ENCODE assay signal across 11 cellular contexts in the genomic region with DNA sequence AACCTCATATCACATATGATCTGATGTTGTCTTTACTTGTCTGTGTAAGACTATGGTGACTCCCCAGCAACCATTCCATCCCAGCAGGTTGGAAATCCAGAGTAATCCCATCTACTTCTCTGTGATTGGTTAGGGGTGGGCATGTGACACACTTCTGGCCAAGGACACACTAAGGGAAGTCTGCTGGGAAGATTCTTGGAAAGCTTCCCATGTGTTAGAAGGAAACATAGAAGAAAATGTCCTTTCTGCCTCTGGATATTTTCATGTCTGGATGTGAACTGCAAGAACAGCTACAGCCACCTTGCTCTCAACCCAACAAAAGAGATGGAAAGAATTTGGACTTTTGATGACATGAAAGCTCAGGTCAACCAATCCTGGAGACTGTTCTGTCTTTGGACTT. TPM values are rescaled to one million over a fixed set of nuclear protein-coding genes. Genes with fewer than 3 reads are reported as not detected.
DNase-seq lines count a peak whose midpoint lies in the region; ATAC-seq, FAIRE-seq and TF ChIP-seq lines count a peak whose summit lies in the region.
"Had no signal": no experiment of that assay in that cellular context is flagged by ENCODE, and none has a peak within 500 bp of the region (broad histone marks: within the 10 kb centered on the region; RNA-seq: fewer than 3 reads in every experiment).

No MANE protein-coding gene starts in this region.

- peaks cover 9% of the 10 kb centered on the region for H3K36me3 Mint-ChIP-seq in stimulated activated effector memory CD8-positive, alpha-beta T cell treated with anti-CD3 and anti-CD28 coated beads, Interleukin-12 subunit alpha, Interleukin-12 subunit beta, amount 100 ng/mL, for 72 hours

- H3K27me3 ChIP-seq in brain microvascular endothelial cell (replicated peaks) (no peaks in the 10 kb centered on the region), right atrium auricular region (no peaks in the 10 kb centered on the region), thyroid gland (no peaks in the 10 kb centered on the region)

- H3K9me3 ChIP-seq in right atrium auricular region (no peaks in the 10 kb centered on the region), thyroid gland (no peaks in the 10 kb centered on the region)
- H3K9me3 ChIP-seq: SJSA1 had no signal

- intact Hi-C loops in thyroid gland (cut with DNase I): no loop called here

- H3K9me3 Mint-ChIP-seq in stimulated activated effector memory CD8-positive, alpha-beta T cell treated with anti-CD3 and anti-CD28 coated beads, Interleukin-12 subunit alpha, Interleukin-12 subunit beta, amount 100 ng/mL, for 72 hours: no peaks in the 10 kb centered on the region
- H3K9me3 Mint-ChIP-seq: dendritic cell treated with granulocyte-macrophage colony-stimulating factor and Interleukin-4, amounts not matched to agents 40 ng/mL and 50 ng/mL, for 4 days had no signal

- H3K4me3 Mint-ChIP-seq in stimulated activated effector memory CD8-positive, alpha-beta T cell treated with anti-CD3 and anti-CD28 coated beads, Interleukin-12 subunit alpha, Interleukin-12 subunit beta, amount 100 ng/mL, for 72 hours: no peak overlapping the region
- H3K4me3 Mint-ChIP-seq: dendritic cell treated with granulocyte-macrophage colony-stimulating factor and Interleukin-4, amounts not matched to agents 40 ng/mL and 50 ng/mL, for 4 days had no signal

- H3K36me3 ChIP-seq in brain microvascular endothelial cell (replicated peaks) (no peaks in the 10 kb centered on the region), right atrium auricular region (no peaks in the 10 kb centered on the region), thyroid gland (no peaks in the 10 kb centered on the region)

- H3K27ac ChIP-seq in brain microvascular endothelial cell (no peak overlapping the region), right atrium auricular region (peak overlapping the region in 1 of 2 donors; percentile 11), thyroid gland (no peak overlapping the region)
- H3K27ac ChIP-seq: SJSA1 had no signal

- TF ChIP-seq POLR2A in thyroid gland (IDR thresholded peaks at IDR 0.05): no peak

- DNase-seq in HTR-8/SVneo (ENCODE audit: insufficient read length, low spot score): peak; percentile 43
- DNase-seq in brain microvascular endothelial cell: peak; percentile 36
- DNase-seq in right atrium auricular region (ENCODE audit: low spot score): peak; percentile 65
- DNase-seq in thyroid gland: peak; percentile 8 to 26
- no peak for DNase-seq in NCI-H510A (lab: John Stamatoyannopoulos, UW)
- no peak for DNase-seq in stimulated activated effector memory CD8-positive, alpha-beta T cell treated with anti-CD3 and anti-CD28 coated beads, Interleukin-12 subunit alpha, Interleukin-12 subunit beta, amount 100 ng/mL, for 72 hours (ENCODE audit: low spot score in 2 of 2)
- no peak for DNase-seq in NCI-H2196 treated with DMSO at 0.1 percent for 48 hours (lab: John Stamatoyannopoulos, UW; ENCODE audit: unreplicated experiment)
- DNase-seq: left colon, NCI-H2029 treated with DMSO at 0.1 percent for 48 hours had no signal

- no peak overlapping the region for H3K27ac Mint-ChIP-seq in stimulated activated effector memory CD8-positive, alpha-beta T cell treated with anti-CD3 and anti-CD28 coated beads, Interleukin-12 subunit alpha, Interleukin-12 subunit beta, amount 100 ng/mL, for 72 hours
- H3K27ac Mint-ChIP-seq: dendritic cell treated with granulocyte-macrophage colony-stimulating factor and Interleukin-4, amounts not matched to agents 40 ng/mL and 50 ng/mL, for 4 days had no signal

- no peak for FAIRE-seq in HTR-8/SVneo (lab: Jason Lieb, UNC)

- ATAC-seq in stimulated activated effector memory CD8-positive, alpha-beta T cell treated with anti-CD3 and anti-CD28 coated beads, Interleukin-12 subunit alpha, Interleukin-12 subunit beta, amount 100 ng/mL, for 72 hours: no peak
- ATAC-seq: left colon had no signal

- TF ChIP-seq CTCF in brain microvascular endothelial cell (IDR thresholded peaks at IDR 0.05; ENCODE audit: low read depth, low read length, missing control alignments) (no peak), right atrium auricular region (IDR thresholded peaks at IDR 0.05) (no peak), thyroid gland (IDR thresholded peaks at IDR 0.05) (no peak)

- in situ Hi-C loops in brain microvascular endothelial cell (cut with HindIII; ENCODE audit: low pct_ligation_motif_present, low sequenced_read_pairs): no loop called here

- H3K4me3 ChIP-seq in brain microvascular endothelial cell (ENCODE audit: low read depth, low read length) (no peak overlapping the region), right atrium auricular region (no peak overlapping the region), thyroid gland (replicated peaks in 1 of 3) (no peak overlapping the region)
- H3K4me3 ChIP-seq: SJSA1 had no signal

- H3K4me1 Mint-ChIP-seq in stimulated activated effector memory CD8-positive, alpha-beta T cell treated with anti-CD3 and anti-CD28 coated beads, Interleukin-12 subunit alpha, Interleukin-12 subunit beta, amount 100 ng/mL, for 72 hours: peaks cover 21% of the 10 kb centered on the region

- peaks cover 0 to 39% of the 10 kb centered on the region in 2 donors for H3K4me1 ChIP-seq in right atrium auricular region
- H3K4me1 ChIP-seq in thyroid gland: peaks cover 14 to 18% of the 10 kb centered on the region in 2 donors

RNA-seq across cellular contexts. Expression of gene UBE2Q2, which starts 2.6 kb away (rescaled TPM):
- 10 to 100 TPM; 19.3 to 30.4 TPM for total RNA-seq in right atrium auricular region
- 10 to 100 TPM; 35.8 to 52.3 (median 44.9) TPM for total RNA-seq in thyroid gland

Comparison
In these comparisons a context has a peak if more than half of its experiments do, and no peak if none do; other contexts are left out.
1. DNase-seq: peak in HTR-8/SVneo (single experiment), brain microvascular endothelial cell (single experiment), right atrium auricular region (single experiment) and thyroid gland (2 of 2); none in NCI-H510A (single experiment), stimulated activated effector memory CD8-positive, alpha-beta T cell treated with anti-CD3 and anti-CD28 coated beads, Interleukin-12 subunit alpha, Interleukin-12 subunit beta, amount 100 ng/mL, for 72 hours (0 of 2) and NCI-H2196 treated with DMSO at 0.1 percent for 48 hours (single experiment).